In genomic region chr17:17051380-17051779, GRCh38 we compare ENCODE assay signal across 1 cellular context.
TF ChIP-seq lines count a peak whose summit lies in the region.

No MANE protein-coding gene starts in this region.

TF ChIP-seq in GM12878, 131 proteins besides CTCF, POLR2A, EP300 and RAD21:
- TF ChIP-seq ATF2 (IDR thresholded peaks at IDR 0.05; ENCODE audit: low read length) (no peak), EZH2 (IDR thresholded peaks at IDR 0.05; ENCODE audit: borderline replicate concordance, control insufficient read depth, low read depth, low read length) (no peak), WRNIP1 (IDR thresholded peaks at IDR 0.05; ENCODE audit: borderline replicate concordance, low read depth, low read length) (no peak), PRDM15 (CRISPR knock-in tag; IDR thresholded peaks at IDR 0.05) (no peak), CHD1 (IDR thresholded peaks at IDR 0.05; ENCODE audit: low read depth, low read length) (no peak), BMI1 (IDR thresholded peaks at IDR 0.05; ENCODE audit: borderline replicate concordance) (no peak), BCL11A (IDR thresholded peaks at IDR 0.05; ENCODE audit: low read depth, low read length) (no peak), E2F8 (IDR thresholded peaks at IDR 0.05; ENCODE audit: low read depth, partially characterized antibody) (no peak)
